In the genomic region with DNA sequence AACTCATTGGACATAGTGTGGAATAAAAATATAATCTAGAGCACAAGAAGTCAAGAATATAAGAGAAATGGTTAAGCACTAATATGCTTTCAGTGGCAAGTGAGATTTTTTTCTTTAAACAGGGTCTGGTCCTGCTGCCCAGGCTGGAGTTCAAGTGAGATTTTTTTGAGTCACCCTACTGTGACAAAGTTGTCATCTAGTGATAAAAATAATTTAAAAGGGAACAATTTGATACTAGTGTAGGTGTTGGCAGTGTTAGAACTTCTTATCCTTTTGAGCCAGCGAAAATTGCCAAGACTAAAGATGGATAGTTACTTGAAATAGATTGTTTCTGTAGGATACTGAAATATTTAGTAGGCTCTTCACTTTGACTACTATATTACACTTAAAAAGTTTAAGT, we compare ENCODE assay signal across 33 cellular contexts.
DNase-seq lines count a peak whose midpoint lies in the region; ATAC-seq and TF ChIP-seq lines count a peak whose summit lies in the region.
"Had no signal": no experiment of that assay in that cellular context is flagged by ENCODE, and none has a peak within 500 bp of the region (broad histone marks: within the 10 kb centered on the region; RNA-seq: fewer than 3 reads in every experiment).

No MANE protein-coding gene starts in this region.

- no peak overlapping the region for H3K4me3 ChIP-seq in right atrium auricular region
- H3K4me3 ChIP-seq in heart left ventricle: no peak overlapping the region
- H3K4me3 ChIP-seq in left ventricle myocardium inferior: peak overlapping the region; percentile 12
- H3K4me3 ChIP-seq in right cardiac atrium (ENCODE audit: low read length): no peak overlapping the region
- H3K4me3 ChIP-seq: A549; BLaER1; BLaER1 treated with 17β-estradiol and CSF1 and Interleukin-3, amounts not matched to agents 10 nM and 100 nM had no signal

- H3K36me3 ChIP-seq in right atrium auricular region: no peaks in the 10 kb centered on the region
- no peaks in the 10 kb centered on the region for H3K36me3 ChIP-seq in heart left ventricle
- H3K36me3 ChIP-seq in left ventricle myocardium inferior: no peaks in the 10 kb centered on the region
- H3K36me3 ChIP-seq: BE2C; BLaER1; BLaER1 treated with 17β-estradiol and CSF1 and Interleukin-3, amounts not matched to agents 10 nM and 100 nM had no signal

- peak; percentile 66 for ATAC-seq in Right ventricle myocardium superior (ENCODE audit: poor library complexity)
- ATAC-seq in heart left ventricle: peak in 3 of 4 donors; percentile 38 to 60 (median 55)
- ATAC-seq in Right ventricle myocardium inferior: no peak
- no peak for ATAC-seq in right cardiac atrium
- peak; percentile 81 for ATAC-seq in left ventricle myocardium superior
- ATAC-seq: A549; CD8-positive, alpha-beta T cell had no signal

- DNase-seq in Right ventricle myocardium superior (no peak), right atrium auricular region (ENCODE audit: low spot score) (no peak), heart left ventricle (no peak), Right ventricle myocardium inferior (ENCODE audit: missing footprints) (no peak), left ventricle myocardium inferior (no peak), right cardiac atrium (no peak), left ventricle myocardium superior (no peak), cardiac septum (ENCODE audit: low spot score) (no peak)
- DNase-seq: 8988T; ACHN; AML-193; BE2C; C1 segment of cervical spinal cord; Caco-2; Calu3; CD4-positive, alpha-beta memory T cell; CD4-positive, alpha-beta T cell; CD4-positive, CD25-positive, alpha-beta regulatory T cell; CD8-positive, alpha-beta memory T cell; CD8-positive, alpha-beta T cell; COR-L47; DMS 273 treated with DMSO at 0.1 percent for 48 hours; DMS153; DMS53; DMS79; DMS79 treated with DMSO at 0.1 percent for 48 hours; DND-41; EL had no signal

- intact Hi-C loops in Right ventricle myocardium superior (cut with DNase I): no loop called here
- intact Hi-C loops in heart left ventricle (cut with DNase I): loop anchor here in 1 of 10 donors (10.0 kb wide), 1 partner anchor 62 kb away; no protein-coding TSS in a partner anchor
- intact Hi-C loops in Right ventricle myocardium inferior (cut with DNase I): loop anchor here (2.0 kb wide), 1 partner anchor 64 kb away; no protein-coding TSS in a partner anchor
- intact Hi-C loops in left ventricle myocardium inferior (cut with micrococcal nuclease): no loop called here
- intact Hi-C loops in right cardiac atrium (cut with DNase I): no loop called here
- intact Hi-C loops in left ventricle myocardium superior (cut with micrococcal nuclease): no loop called here
- intact Hi-C loops in cardiac septum (cut with DNase I): no loop called here

- H3K9me3 ChIP-seq in right atrium auricular region (no peaks in the 10 kb centered on the region), heart left ventricle (no peaks in the 10 kb centered on the region), left ventricle myocardium inferior (replicated peaks) (no peaks in the 10 kb centered on the region), right cardiac atrium (ENCODE audit: control insufficient read depth, low read length) (no peaks in the 10 kb centered on the region)
- H3K9me3 ChIP-seq: A549; BE2C; BLaER1; BLaER1 treated with 17β-estradiol and CSF1 and Interleukin-3, amounts not matched to agents 10 nM and 100 nM; Caco-2 had no signal

- H3K27ac ChIP-seq in right atrium auricular region: peak overlapping the region in 1 of 2 donors; percentile 63
- peak overlapping the region in 2 of 12 donors; percentile 18 to 42 for H3K27ac ChIP-seq in heart left ventricle
- H3K27ac ChIP-seq in left ventricle myocardium inferior (replicated peaks): peak overlapping the region; percentile 21
- H3K27ac ChIP-seq in right cardiac atrium (ENCODE audit: low read length): no peak overlapping the region
- H3K27ac ChIP-seq: 22Rv1; A549; BLaER1; BLaER1 treated with 17β-estradiol and CSF1 and Interleukin-3, amounts not matched to agents 10 nM and 100 nM; C4-2B had no signal

- H3K4me1 ChIP-seq in right atrium auricular region (no peaks in the 10 kb centered on the region), heart left ventricle (peaks cover 0 to 3% (median 0%) of the 10 kb centered on the region in 12 donors), left ventricle myocardium inferior (peaks cover 4% of the 10 kb centered on the region), right cardiac atrium (ENCODE audit: control insufficient read depth, insufficient read depth, low read length) (peaks cover 1% of the 10 kb centered on the region)
- H3K4me1 ChIP-seq: A549; BE2C; BLaER1; BLaER1 treated with 17β-estradiol and CSF1 and Interleukin-3, amounts not matched to agents 10 nM and 100 nM; Caco-2 had no signal

- WGBS in heart left ventricle, 4 donors: 33 to 40% (median 34%) methylated on average over 1 of the region's 1 CpG
- WGBS in right cardiac atrium: 32% methylated on average over 1 of the region's 1 CpG

- no peaks in the 10 kb centered on the region for H3K27me3 ChIP-seq in right atrium auricular region
- H3K27me3 ChIP-seq in heart left ventricle: no peaks in the 10 kb centered on the region
- no peaks in the 10 kb centered on the region for H3K27me3 ChIP-seq in left ventricle myocardium inferior (ENCODE audit: low read depth)
- no peaks in the 10 kb centered on the region for H3K27me3 ChIP-seq in right cardiac atrium (ENCODE audit: control insufficient read depth, insufficient read depth)
- H3K27me3 ChIP-seq: BE2C; BLaER1; BLaER1 treated with 17β-estradiol and CSF1 and Interleukin-3, amounts not matched to agents 10 nM and 100 nM had no signal

- TF ChIP-seq POLR2A in heart left ventricle (IDR thresholded peaks at IDR 0.05): no peak

- TF ChIP-seq CTCF in right atrium auricular region (IDR thresholded peaks at IDR 0.05) (no peak), heart left ventricle (IDR thresholded peaks at IDR 0.05) (no peak), left ventricle myocardium inferior (IDR thresholded peaks at IDR 0.05; ENCODE audit: borderline replicate concordance) (no peak)

Comparison
In these comparisons a context has a peak if more than half of its experiments do, and no peak if none do; other contexts are left out.
1. ATAC-seq: peak in Right ventricle myocardium superior (single experiment), heart left ventricle (3 of 4) and left ventricle myocardium superior (single experiment); none in Right ventricle myocardium inferior (single experiment) and right cardiac atrium (0 of 2).